In the genomic region with DNA sequence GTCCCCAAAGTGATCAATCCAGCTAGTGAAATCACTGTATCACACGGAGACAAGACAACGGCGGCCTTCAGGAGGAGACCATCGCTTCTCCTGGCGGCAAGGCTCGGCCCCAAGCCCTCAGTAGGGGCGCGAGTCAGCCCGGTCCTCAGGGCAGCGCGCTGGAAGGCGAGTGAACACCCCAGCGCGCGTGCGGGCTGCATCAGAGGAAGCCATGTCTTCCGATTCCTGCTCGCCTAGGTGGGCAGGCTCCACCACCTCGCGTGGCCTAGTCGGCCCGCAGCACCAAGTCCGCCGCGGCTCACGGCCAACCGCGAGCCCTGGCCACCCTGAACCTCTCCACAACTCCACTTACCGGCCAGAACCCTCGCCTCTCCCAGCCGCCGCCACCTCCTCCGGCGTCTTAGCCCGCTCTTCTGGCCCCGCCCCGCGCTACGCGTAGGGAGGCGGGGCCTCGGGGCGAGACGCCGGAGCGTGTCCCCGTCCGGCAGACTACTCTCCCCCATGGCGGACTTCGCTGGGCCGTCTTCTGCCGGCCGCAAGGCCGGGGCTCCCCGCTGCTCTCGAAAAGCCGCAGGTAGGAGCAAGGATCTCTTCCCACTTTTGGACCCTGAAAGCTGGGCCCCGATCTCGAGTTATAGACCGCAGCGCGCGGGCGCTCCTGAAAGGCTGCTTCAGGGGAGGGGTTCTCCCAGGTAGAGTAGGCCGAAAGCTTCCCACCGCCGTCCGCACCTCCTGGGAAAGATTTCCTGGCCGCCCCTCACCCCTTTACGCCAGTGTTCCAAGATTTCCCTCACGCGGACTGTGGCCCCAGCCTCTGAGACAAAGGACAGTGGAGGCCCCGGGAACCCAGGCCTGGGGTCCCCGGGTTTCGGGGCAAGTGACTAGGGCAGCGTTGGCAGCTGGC, we compare ENCODE assay signal across 8 cellular contexts. TPM values are rescaled to one million over a fixed set of nuclear protein-coding genes. Genes with fewer than 3 reads are reported as not detected.
DNase-seq lines count a peak whose midpoint lies in the region; ATAC-seq lines count a peak whose summit lies in the region.

GLMN (minus strand) TSS at position 415 of the 904 bp plus-strand sequence. CDS start 988 bp downstream, outside the sequence.
RPAP2 (plus strand) TSS at position 487 of the 904 bp plus-strand sequence; CDS start at position 502, 15 bp downstream.

- peak within 1 kb of the TSS; percentile 88 for H3K27ac ChIP-seq in effector memory CD4-positive, alpha-beta T cell (ENCODE audit: insufficient read depth, low read length, poor library complexity, severe bottlenecking)
- H3K27ac ChIP-seq in mesendoderm (ENCODE audit: low read depth, low read length), result peak within 1 kb of the TSS; percentile 81

- WGBS in mesendoderm (ENCODE audit: extremely low coverage, insufficient coverage, low lambda C conversion rate), result no CpG with 5 or more reads among the region's 76 CpGs

- CTCF ChIA-PET in activated CD8-positive, alpha-beta memory T cell treated with anti-CD3 and anti-CD28 coated beads for 36 hours (lab: Charles Lee), result interaction anchor here (0.6 kb wide), 1 partner anchor 286 kb away, joined by 5 read pairs; no protein-coding TSS in a partner anchor

- peak within 1 kb of the TSS; percentile 97 for H3K9ac ChIP-seq in mesendoderm (ENCODE audit: low read length)

- H3K27me3 ChIP-seq in effector memory CD4-positive, alpha-beta T cell (replicated peaks; ENCODE audit: control insufficient read depth, insufficient read depth, low read length, poor library complexity, severe bottlenecking), result no peaks in the 10 kb centered on the region
- no peaks in the 10 kb centered on the region for H3K27me3 ChIP-seq in mesendoderm (ENCODE audit: insufficient read depth, low read length, poor library complexity)

- H4K5ac ChIP-seq in mesendoderm (ENCODE audit: low read length), result no peak within 1 kb of the TSS

- H2AK5ac ChIP-seq in mesendoderm (ENCODE audit: low read length), result no peak within 1 kb of the TSS

- H2BK120ac ChIP-seq in mesendoderm (ENCODE audit: low read depth, low read length), result peak within 1 kb of the TSS; percentile 29

- H4K8ac ChIP-seq in mesendoderm (ENCODE audit: low read depth, low read length), result peak within 1 kb of the TSS; percentile 78

- no peaks in the 10 kb centered on the region for H3K9me3 ChIP-seq in effector memory CD4-positive, alpha-beta T cell (ENCODE audit: control insufficient read depth, low read length)

- DNase-seq in CMK (ENCODE audit: low read depth), result peak; percentile 60
- DNase-seq in NCI-H82 treated with DMSO at 0.1 percent for 48 hours (lab: John Stamatoyannopoulos, UW; ENCODE audit: unreplicated experiment), result peak; percentile 76
- DNase-seq in effector memory CD4-positive, alpha-beta T cell, result peak; percentile 43 to 64 (median 56)
- DNase-seq in mesendoderm, result peak; percentile 94
- DNase-seq in stimulated activated CD8-positive, alpha-beta memory T cell treated with anti-CD3 and anti-CD28 coated beads, Interleukin-12 subunit alpha, Interleukin-12 subunit beta, amount 100 ng/mL, for 4 hours (ENCODE audit: low read depth), result peak; percentile 66

- peak within 1 kb of the TSS; percentile 89 for H3K18ac ChIP-seq in mesendoderm (ENCODE audit: low read length)

- H3K4me1 ChIP-seq in effector memory CD4-positive, alpha-beta T cell (ENCODE audit: control insufficient read depth, insufficient read depth, low read length, poor library complexity, severe bottlenecking), result peaks cover 5% of the 10 kb centered on the region
- peaks cover 2% of the 10 kb centered on the region for H3K4me1 ChIP-seq in mesendoderm (ENCODE audit: control insufficient read depth, low read depth, low read length)

- peak within 1 kb of the TSS; percentile 88 for H2BK5ac ChIP-seq in mesendoderm (ENCODE audit: low read length)

- ATAC-seq in GM19452 (IDR thresholded peaks at IDR 0.05; ENCODE audit: unreplicated experiment) (peak; percentile 99), HG03575 (IDR thresholded peaks at IDR 0.05; ENCODE audit: extremely low read depth, insufficient number of reproducible peaks, low FRiP score, unreplicated experiment) (peak; percentile 79)

- peak within 1 kb of the TSS; percentile 98 for H3K4me3 ChIP-seq in effector memory CD4-positive, alpha-beta T cell (ENCODE audit: insufficient read depth, low read depth, low read length, poor library complexity, severe bottlenecking)
- peak within 1 kb of the TSS; percentile 77 for H3K4me3 ChIP-seq in mesendoderm (ENCODE audit: low read length)

- peak within 1 kb of the TSS; percentile 97 for H3K23ac ChIP-seq in mesendoderm (ENCODE audit: low read length)

- H3K4ac ChIP-seq in mesendoderm (ENCODE audit: low read depth, low read length), result peak within 1 kb of the TSS; percentile 89

- H3K4me2 ChIP-seq in mesendoderm (ENCODE audit: low read length), result peak within 1 kb of the TSS; percentile 53

- H2BK15ac ChIP-seq in mesendoderm (replicated peaks; ENCODE audit: low read depth), result no peak within 1 kb of the TSS

- POLR2A ChIA-PET in activated CD8-positive, alpha-beta memory T cell treated with anti-CD3 and anti-CD28 coated beads for 36 hours (lab: Charles Lee), result interaction anchor here (0.9 to 1.0 kb wide), 2 partner anchors 187 to 238 kb away, joined by 3 to 6 read pairs; no protein-coding TSS in a partner anchor

- no peaks in the 10 kb centered on the region for H3K36me3 ChIP-seq in effector memory CD4-positive, alpha-beta T cell (ENCODE audit: control insufficient read depth, insufficient read depth, low read length)
- peaks cover 2% of the 10 kb centered on the region for H3K36me3 ChIP-seq in mesendoderm (ENCODE audit: control insufficient read depth, insufficient read depth, low read length)

- peaks cover 2% of the 10 kb centered on the region for H3K79me1 ChIP-seq in mesendoderm (ENCODE audit: low read length)

- peak within 1 kb of the TSS; percentile 99 for H3K56ac ChIP-seq in mesendoderm (ENCODE audit: low read length)

- H3K79me2 ChIP-seq in mesendoderm (ENCODE audit: control insufficient read depth, insufficient read depth, low read length), result peaks cover 2% of the 10 kb centered on the region

RNA-seq across cellular contexts. Expression of gene GLMN, which starts in this region (rescaled TPM):
- total RNA-seq in activated CD8-positive, alpha-beta memory T cell treated with anti-CD3 and anti-CD28 coated beads for 36 hours, result 10 to 100 TPM; 21.0 to 21.1 TPM
- 28.0 TPM for polyA plus RNA-seq in mesendoderm (2013, experiment 1 of 2)
- polyA plus RNA-seq in mesendoderm (2013, experiment 2 of 2), result 28.2 TPM

RNA-seq across cellular contexts. Expression of gene RPAP2, which starts in this region (rescaled TPM):
- total RNA-seq in activated CD8-positive, alpha-beta memory T cell treated with anti-CD3 and anti-CD28 coated beads for 36 hours, result 10 to 100 TPM; 33.5 to 37.0 TPM
- polyA plus RNA-seq in mesendoderm (2013, experiment 1 of 2), result 17.0 TPM
- 15.4 TPM for polyA plus RNA-seq in mesendoderm (2013, experiment 2 of 2)

Comparison
In these comparisons a context has a peak if more than half of its experiments do, and no peak if none do; other contexts are left out.
1. Peak in every context shown above with its lines: DNase-seq, ATAC-seq, H3K4me3 ChIP-seq and H3K27ac ChIP-seq.